Comparison of ENCODE assay signal across 8 cellular contexts in genomic region chr16:30698139-30698815, GRCh38. TPM values are rescaled to one million over a fixed set of nuclear protein-coding genes. Genes with fewer than 3 reads are reported as not detected.
DNase-seq lines count a peak whose midpoint lies in the region; ATAC-seq and TF ChIP-seq lines count a peak whose summit lies in the region.

No MANE protein-coding gene starts in this region.

- DNase-seq in NCI-H1930 (lab: John Stamatoyannopoulos, UW), result peak; percentile 96 to 97
- DNase-seq in T-helper 2 cell treated with Interferon-gamma antibody and Interleukin-4, amounts not matched to agents 5 μg/mL and 100 μg/mL, for 36 hours (ENCODE audit: low spot score), result peak; percentile 99
- DNase-seq in ascending aorta (ENCODE audit: low spot score in 2 of 2), result peak; percentile 94 to 99
- peak; percentile 100 for DNase-seq in hepatic stellate cell (ENCODE audit: low spot score)
- peak; percentile 97 to 98 for DNase-seq in vagina (ENCODE audit: extremely low spot score in 2 of 2)

- H3K27me3 ChIP-seq in ascending aorta (no peaks in the 10 kb centered on the region), rectal smooth muscle tissue (ENCODE audit: control insufficient read depth, insufficient read depth, low read length) (no peaks in the 10 kb centered on the region), vagina (no peaks in the 10 kb centered on the region)

- H3K36me3 Mint-ChIP-seq in T-helper 2 cell treated with Interferon-gamma antibody and Interleukin-4, amounts not matched to agents 5 μg/mL and 100 μg/mL, for 36 hours (ENCODE audit: low read depth), result peaks cover 32% of the 10 kb centered on the region

- H3K27ac ChIP-seq in ascending aorta (peak overlapping the region; percentile 97 to 100), rectal smooth muscle tissue (ENCODE audit: low read depth, low read length) (peak overlapping the region; percentile 100), vagina (peak overlapping the region; percentile 100)

- H3K4me3 ChIP-seq in ascending aorta (peak overlapping the region; percentile 89 to 90), rectal smooth muscle tissue (ENCODE audit: low read length) (peak overlapping the region; percentile 93), vagina (peak overlapping the region; percentile 98 to 100)

- peak; percentile 56 for ATAC-seq in GM18508 (IDR thresholded peaks at IDR 0.05; ENCODE audit: insufficient read depth, unreplicated experiment)
- ATAC-seq in HG02973 (IDR thresholded peaks at IDR 0.05; ENCODE audit: unreplicated experiment), result peak; percentile 50

- no peaks in the 10 kb centered on the region for H3K27me3 Mint-ChIP-seq in T-helper 2 cell treated with Interferon-gamma antibody and Interleukin-4, amounts not matched to agents 5 μg/mL and 100 μg/mL, for 36 hours (ENCODE audit: low read depth)

- no peaks in the 10 kb centered on the region for H3K9me3 Mint-ChIP-seq in T-helper 2 cell treated with Interferon-gamma antibody and Interleukin-4, amounts not matched to agents 5 μg/mL and 100 μg/mL, for 36 hours

- TF ChIP-seq POLR2A in vagina (IDR thresholded peaks at IDR 0.05), result peak in 1 of 2 donors; percentile 53

- peak overlapping the region; percentile 96 for H3K9ac ChIP-seq in rectal smooth muscle tissue (ENCODE audit: low read length)

- no peaks in the 10 kb centered on the region for H3K9me3 ChIP-seq in ascending aorta
- H3K9me3 ChIP-seq in vagina, result no peaks in the 10 kb centered on the region

- TF ChIP-seq CTCF in ascending aorta (IDR thresholded peaks at IDR 0.05), result no peak
- TF ChIP-seq CTCF in vagina (IDR thresholded peaks at IDR 0.05), result no peak

- H3K27ac Mint-ChIP-seq in T-helper 2 cell treated with Interferon-gamma antibody and Interleukin-4, amounts not matched to agents 5 μg/mL and 100 μg/mL, for 36 hours, result peak overlapping the region; percentile 100

- peaks cover 39% of the 10 kb centered on the region for H3K4me1 Mint-ChIP-seq in T-helper 2 cell treated with Interferon-gamma antibody and Interleukin-4, amounts not matched to agents 5 μg/mL and 100 μg/mL, for 36 hours (ENCODE audit: low read depth)

- peaks cover 29 to 31% of the 10 kb centered on the region in 2 donors for H3K36me3 ChIP-seq in ascending aorta
- H3K36me3 ChIP-seq in rectal smooth muscle tissue (ENCODE audit: control insufficient read depth, insufficient read depth, low read length), result peaks cover 13% of the 10 kb centered on the region
- H3K36me3 ChIP-seq in vagina, result peaks cover 0 to 32% of the 10 kb centered on the region in 2 donors

- H3K4me1 ChIP-seq in ascending aorta, result peaks cover 8 to 16% of the 10 kb centered on the region in 2 donors
- peaks cover 8% of the 10 kb centered on the region for H3K4me1 ChIP-seq in rectal smooth muscle tissue (ENCODE audit: control insufficient read depth, insufficient read depth, low read length)
- peaks cover 25% of the 10 kb centered on the region for H3K4me1 ChIP-seq in vagina

- intact Hi-C loops in ascending aorta (cut with DNase I) (loop anchor here (1.0 to 2.0 kb wide), 6 partner anchors 40 to 199 kb away; partner anchors contain the start of genes CFAP119, CTF1, FBRS and RNF40), vagina (cut with DNase I) (loop anchor here (2.0 to 5.0 kb wide), 2 partner anchors 39 to 64 kb away; partner anchors contain the start of genes CFAP119, FBRS and RNF40)

- H3K4me3 Mint-ChIP-seq in T-helper 2 cell treated with Interferon-gamma antibody and Interleukin-4, amounts not matched to agents 5 μg/mL and 100 μg/mL, for 36 hours, result peak overlapping the region; percentile 99

RNA-seq across cellular contexts. Expression of gene SRCAP, which starts 0.7 kb away (rescaled TPM):
- 24.5 TPM for total RNA-seq in ascending aorta
- 28.5 TPM for total RNA-seq in vagina

RNA-seq across cellular contexts. Expression of gene FBRS, which starts 40.0 kb away (rescaled TPM):
- total RNA-seq in ascending aorta (26.8 TPM), vagina (28.7 TPM)

RNA-seq across cellular contexts. Expression of gene PRR14, which starts 47.5 kb away (rescaled TPM):
- total RNA-seq in ascending aorta (124 TPM), vagina (60.4 TPM)

RNA-seq across cellular contexts. Expression of gene PHKG2, which starts 49.9 kb away (rescaled TPM):
- 78.8 TPM for total RNA-seq in ascending aorta
- 32.9 TPM for total RNA-seq in vagina

Comparison
In these comparisons a context has a peak if more than half of its experiments do, and no peak if none do; other contexts are left out.
1. Peak in every context shown above with its lines: DNase-seq, ATAC-seq, H3K4me3 ChIP-seq and H3K27ac ChIP-seq.